ENCODE assay signal across 10 cellular contexts in the genomic region with DNA sequence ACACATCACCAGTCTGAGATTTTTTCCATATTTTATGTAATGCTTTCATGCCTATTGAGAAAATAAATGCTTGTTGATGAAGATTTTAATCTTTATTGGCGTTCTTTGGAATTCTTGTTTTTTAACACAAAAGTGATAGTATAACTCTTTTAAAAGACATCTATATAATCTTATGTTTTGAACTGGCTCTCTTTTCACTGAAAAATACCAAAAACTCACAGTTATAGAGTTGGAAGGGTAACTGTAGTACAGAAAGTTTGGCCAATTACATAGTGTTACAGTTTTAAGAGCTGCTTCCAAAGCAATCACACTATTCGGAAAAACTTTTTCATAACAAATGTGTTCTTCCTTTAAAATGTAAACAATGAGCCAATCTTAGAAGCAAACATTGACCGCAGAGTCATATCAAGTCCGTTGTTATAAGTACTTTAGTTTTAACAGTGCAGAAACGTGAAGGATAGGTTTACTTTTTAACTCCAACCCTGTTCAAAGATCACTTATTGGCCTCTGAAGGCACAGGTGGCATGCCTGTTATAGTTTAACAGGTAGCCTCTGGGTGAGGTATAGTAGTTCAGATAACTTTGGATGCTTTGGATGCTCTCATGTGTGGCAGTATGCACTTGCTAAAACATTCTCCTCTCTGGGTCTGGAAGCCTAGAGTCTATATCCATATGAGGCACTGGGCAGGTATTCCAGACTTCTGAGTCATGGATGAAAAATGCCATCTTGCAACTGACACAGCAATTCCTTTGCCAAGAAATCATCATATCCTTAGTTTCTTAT. TPM values are rescaled to one million over a fixed set of nuclear protein-coding genes. Genes with fewer than 3 reads are reported as not detected.
DNase-seq lines count a peak whose midpoint lies in the region; ATAC-seq and TF ChIP-seq lines count a peak whose summit lies in the region.
"Had no signal": no experiment of that assay in that cellular context is flagged by ENCODE, and none has a peak within 500 bp of the region (broad histone marks: within the 10 kb centered on the region; RNA-seq: fewer than 3 reads in every experiment).

No MANE protein-coding gene starts in this region.

- no peak for ATAC-seq in HG03457 (IDR thresholded peaks at IDR 0.05; ENCODE audit: unreplicated experiment)

- intact Hi-C loops in Caco-2 (cut with micrococcal nuclease; ENCODE audit: unreplicated experiment): loop anchor here (1.0 to 2.0 kb wide), 2 partner anchors 11 to 36 kb away; no protein-coding TSS in a partner anchor
- intact Hi-C loops in activated T-helper 2 cell treated with anti-CD3 and anti-CD28 coated beads, Interferon-gamma antibody, Interleukin-2, Interleukin-4, amounts not matched to agents 10 μg/mL and 5 μg/mL and 100 μg/mL, durations not matched to agents 14 hours and 24 hours and 36 hours (cut with micrococcal nuclease): no loop called here

- H3K79me2 ChIP-seq in osteoblast (ENCODE audit: insufficient read depth, low read length): no peaks in the 10 kb centered on the region

- BruUV-seq in Caco-2 (replicated peaks; lab: Mats Ljungman, UMichigan): TSS peak; percentile 86

- H3K4me1 Mint-ChIP-seq in Caco-2 (ENCODE audit: low read depth, unreplicated experiment): peaks cover 35% of the 10 kb centered on the region
- no peaks in the 10 kb centered on the region for H3K4me1 Mint-ChIP-seq in activated T-helper 2 cell treated with anti-CD3 and anti-CD28 coated beads, Interferon-gamma antibody, Interleukin-2, Interleukin-4, amounts not matched to agents 10 μg/mL and 5 μg/mL and 100 μg/mL, durations not matched to agents 14 hours and 24 hours and 36 hours (ENCODE audit: low read depth)

- H3K27me3 ChIP-seq in Caco-2 (replicated peaks; ENCODE audit: control insufficient read depth, insufficient read depth, low read length) (no peaks in the 10 kb centered on the region), osteoblast (ENCODE audit: insufficient read depth, low read length) (no peaks in the 10 kb centered on the region)

- H3K4me3 ChIP-seq in Caco-2 (ENCODE audit: low read depth, low read length) (no peak overlapping the region), osteoblast (ENCODE audit: insufficient read depth, low read length) (no peak overlapping the region)

- peaks cover 66% of the 10 kb centered on the region for H3K4me1 ChIP-seq in Caco-2
- peaks cover 25% of the 10 kb centered on the region for H3K4me1 ChIP-seq in osteoblast (ENCODE audit: insufficient read depth, low read length)

- no peaks in the 10 kb centered on the region for H3K9me3 Mint-ChIP-seq in Caco-2 (ENCODE audit: unreplicated experiment)
- H3K9me3 Mint-ChIP-seq in activated T-helper 2 cell treated with anti-CD3 and anti-CD28 coated beads, Interferon-gamma antibody, Interleukin-2, Interleukin-4, amounts not matched to agents 10 μg/mL and 5 μg/mL and 100 μg/mL, durations not matched to agents 14 hours and 24 hours and 36 hours: no peaks in the 10 kb centered on the region

- no peaks in the 10 kb centered on the region for H3K36me3 ChIP-seq in Caco-2 (ENCODE audit: control insufficient read depth, insufficient read depth, low read length)
- no peaks in the 10 kb centered on the region for H3K36me3 ChIP-seq in osteoblast (ENCODE audit: insufficient read depth, low read length)

- H3K4me2 ChIP-seq in osteoblast (ENCODE audit: insufficient read depth, low read length): no peak overlapping the region

- CTCF ChIA-PET in Caco-2 (lab: Charles Lee): no interaction called here

- H2AFZ ChIP-seq in osteoblast (ENCODE audit: low read length): no peak overlapping the region

- H3K36me3 Mint-ChIP-seq in Caco-2 (ENCODE audit: insufficient read depth, unreplicated experiment): peaks cover 6% of the 10 kb centered on the region
- H3K36me3 Mint-ChIP-seq in activated T-helper 2 cell treated with anti-CD3 and anti-CD28 coated beads, Interferon-gamma antibody, Interleukin-2, Interleukin-4, amounts not matched to agents 10 μg/mL and 5 μg/mL and 100 μg/mL, durations not matched to agents 14 hours and 24 hours and 36 hours (ENCODE audit: low read depth): no peaks in the 10 kb centered on the region

- DNase-seq in Caco-2: peak; percentile 78 to 80
- peak; percentile 79 for DNase-seq in RKO (ENCODE audit: low spot score)
- peak; percentile 81 for DNase-seq in fibroblast of peridontal ligament (ENCODE audit: extremely low read depth)
- DNase-seq in osteoblast (ENCODE audit: insufficient read length, low spot score, missing footprints): no peak
- DNase-seq in GM10266 (ENCODE audit: extremely low spot score): no peak
- no peak for DNase-seq in activated T-helper 2 cell treated with anti-CD3 and anti-CD28 coated beads, Interferon-gamma antibody, Interleukin-2, Interleukin-4, amounts not matched to agents 10 μg/mL and 5 μg/mL and 100 μg/mL, durations not matched to agents 14 hours and 24 hours and 36 hours (ENCODE audit: low spot score)
- DNase-seq in activated CD4-positive, alpha-beta T cell treated with anti-CD3 and anti-CD28 coated beads for 48 hours: no peak
- DNase-seq: DMS79 treated with DMSO at 0.1 percent for 48 hours had no signal

- peak overlapping the region; percentile 99 for H3K27ac ChIP-seq in osteoblast (ENCODE audit: low read depth, low read length)
- H3K27ac ChIP-seq: VCaP had no signal

- peak overlapping the region; percentile 49 for H3K4me3 Mint-ChIP-seq in Caco-2 (ENCODE audit: unreplicated experiment)
- H3K4me3 Mint-ChIP-seq in activated T-helper 2 cell treated with anti-CD3 and anti-CD28 coated beads, Interferon-gamma antibody, Interleukin-2, Interleukin-4, amounts not matched to agents 10 μg/mL and 5 μg/mL and 100 μg/mL, durations not matched to agents 14 hours and 24 hours and 36 hours (ENCODE audit: low read depth): no peak overlapping the region

- POLR2A ChIA-PET in Caco-2 (lab: Charles Lee): no interaction called here

- H4K20me1 ChIP-seq in osteoblast (ENCODE audit: insufficient read depth, low read length): no peaks in the 10 kb centered on the region

- TF ChIP-seq CTCF in Caco-2 (IDR thresholded peaks at IDR 0.05; ENCODE audit: insufficient read depth in 1 of 2, low read depth in 1 of 2, low read length in 1 of 2, severe bottlenecking in 1 of 2, unreplicated experiment in 1 of 2) (no peak), osteoblast (IDR thresholded peaks at IDR 0.05; ENCODE audit: extremely low read depth, low read depth, low read length) (no peak), GM10266 (IDR thresholded peaks at IDR 0.05; ENCODE audit: control insufficient read depth, insufficient read depth, low read depth, missing control alignments) (no peak)

- H3K27ac Mint-ChIP-seq in Caco-2 (ENCODE audit: unreplicated experiment): peak overlapping the region; percentile 72
- H3K27ac Mint-ChIP-seq in activated T-helper 2 cell treated with anti-CD3 and anti-CD28 coated beads, Interferon-gamma antibody, Interleukin-2, Interleukin-4, amounts not matched to agents 10 μg/mL and 5 μg/mL and 100 μg/mL, durations not matched to agents 14 hours and 24 hours and 36 hours: no peak overlapping the region

- H3K9me3 ChIP-seq in Caco-2: no peaks in the 10 kb centered on the region
- H3K9me3 ChIP-seq in osteoblast (ENCODE audit: low read depth, low read length): no peaks in the 10 kb centered on the region

- no peaks in the 10 kb centered on the region for H3K27me3 Mint-ChIP-seq in Caco-2 (ENCODE audit: insufficient read depth, unreplicated experiment)
- peaks cover 25% of the 10 kb centered on the region for H3K27me3 Mint-ChIP-seq in activated T-helper 2 cell treated with anti-CD3 and anti-CD28 coated beads, Interferon-gamma antibody, Interleukin-2, Interleukin-4, amounts not matched to agents 10 μg/mL and 5 μg/mL and 100 μg/mL, durations not matched to agents 14 hours and 24 hours and 36 hours (ENCODE audit: low read depth)

RNA-seq across cellular contexts. Expression of a gene that starts 12.1 kb away (rescaled TPM):
- 54.1 and 55.0 TPM in 2 replicates for total RNA-seq in Caco-2 (2022)
- 45.1 and 47.8 TPM in 2 replicates for total RNA-seq in osteoblast
- total RNA-seq in activated T-helper 2 cell treated with anti-CD3 and anti-CD28 coated beads, Interferon-gamma antibody, Interleukin-2, Interleukin-4, amounts not matched to agents 10 μg/mL and 5 μg/mL and 100 μg/mL, durations not matched to agents 14 hours and 24 hours and 36 hours: not detected in 2 replicates

RNA-seq across cellular contexts. Expression of a gene that starts 56.1 kb away (rescaled TPM):
- 48.0 and 54.2 TPM in 2 replicates for total RNA-seq in Caco-2 (2022)
- total RNA-seq in osteoblast: 6.2 and 6.8 TPM in 2 replicates
- 65.8 and 77.2 TPM in 2 replicates for total RNA-seq in activated T-helper 2 cell treated with anti-CD3 and anti-CD28 coated beads, Interferon-gamma antibody, Interleukin-2, Interleukin-4, amounts not matched to agents 10 μg/mL and 5 μg/mL and 100 μg/mL, durations not matched to agents 14 hours and 24 hours and 36 hours

Comparison
In these comparisons a context has a peak if more than half of its experiments do, and no peak if none do; other contexts are left out.
1. DNase-seq: peak in Caco-2 (2 of 2), RKO (single experiment) and fibroblast of peridontal ligament (single experiment); none in osteoblast (single experiment), GM10266 (single experiment), activated T-helper 2 cell treated with anti-CD3 and anti-CD28 coated beads, Interferon-gamma antibody, Interleukin-2, Interleukin-4, amounts not matched to agents 10 μg/mL and 5 μg/mL and 100 μg/mL, durations not matched to agents 14 hours and 24 hours and 36 hours (single experiment) and activated CD4-positive, alpha-beta T cell treated with anti-CD3 and anti-CD28 coated beads for 48 hours (single experiment).
2. RNA of a gene that starts 12.1 kb away (total RNA-seq): 54.1 to 55.0 TPM in Caco-2 and 45.1 to 47.8 TPM in osteoblast; not detected in activated T-helper 2 cell treated with anti-CD3 and anti-CD28 coated beads, Interferon-gamma antibody, Interleukin-2, Interleukin-4, amounts not matched to agents 10 μg/mL and 5 μg/mL and 100 μg/mL, durations not matched to agents 14 hours and 24 hours and 36 hours; every median in the first group is over 10 times any median in the second.